Comparison of ENCODE assay signal across 20 cellular contexts in genomic region chr11:5992150-5992549, GRCh38. TPM values are rescaled to one million over a fixed set of nuclear protein-coding genes. Genes with fewer than 3 reads are reported as not detected.
"Had no signal": no experiment of that assay in that cellular context is flagged by ENCODE, and none has a peak within 500 bp of the region (broad histone marks: within the 10 kb centered on the region; RNA-seq: fewer than 3 reads in every experiment).

No MANE protein-coding gene starts in this region.

- H3K9me3 ChIP-seq: gastroesophageal sphincter, heart right ventricle had no signal

- DNase-seq: activated CD4-positive, alpha-beta memory T cell treated with anti-CD3 and anti-CD28 coated beads, Interleukin-2, amount 10 ng/mL, durations not matched to agents 7 days and 5 days; activated CD8-positive, alpha-beta memory T cell treated with anti-CD3 and anti-CD28 coated beads, Interleukin-2, amount 10 ng/mL, durations not matched to agents 7 days and 5 days; activated naive CD4-positive, alpha-beta T cell treated with Interleukin-2 at 50 U/mL for 16 hours; activated naive CD8-positive, alpha-beta T cell treated with anti-CD3 and anti-CD28 coated beads, Interleukin-2, amount 10 ng/mL, durations not matched to agents 7 days and 5 days; aorta; central memory CD4-positive, alpha-beta T cell; dorsolateral prefrontal cortex; heart right ventricle; retina; stimulated activated naive B cell treated with anti-CD40 and anti-IgM and Interleukin-4, amounts not matched to agents 10 μg/mL and 1 μg/mL and 100 μg/mL, for 72 hours had no signal

- ATAC-seq: activated CD8-positive, alpha-beta memory T cell treated with anti-CD3 and anti-CD28 coated beads, Interleukin-2, amount 10 ng/mL, durations not matched to agents 7 days and 5 days; gastroesophageal sphincter; natural killer cell treated with Interleukin-12 subunit alpha and Interleukin-12 subunit beta and Interleukin-15 and Interleukin-18, amount 100 ng/mL, for 72 hours; stimulated activated naive B cell treated with anti-CD40 and anti-IgM and Interleukin-4, amounts not matched to agents 10 μg/mL and 1 μg/mL and 100 μg/mL, for 72 hours had no signal

- H3K4me1 ChIP-seq: gastroesophageal sphincter, heart right ventricle had no signal

- H3K36me3 ChIP-seq: brain microvascular endothelial cell, gastroesophageal sphincter, heart right ventricle had no signal

- H3K27me3 ChIP-seq: brain microvascular endothelial cell had no signal

- H3K27ac ChIP-seq: brain microvascular endothelial cell, dorsolateral prefrontal cortex, gastroesophageal sphincter, heart right ventricle had no signal

- H3K4me3 ChIP-seq: dorsolateral prefrontal cortex, gastroesophageal sphincter, heart right ventricle had no signal

RNA-seq across cellular contexts. Expression of gene OR52L1, which starts 5.4 kb away (rescaled TPM):
- total RNA-seq: activated CD4-positive, alpha-beta memory T cell treated with anti-CD3 and anti-CD28 coated beads, Interleukin-2, amount 10 ng/mL, durations not matched to agents 7 days and 5 days; activated CD8-positive, alpha-beta memory T cell treated with anti-CD3 and anti-CD28 coated beads, Interleukin-2, amount 10 ng/mL, durations not matched to agents 7 days and 5 days; activated naive CD8-positive, alpha-beta T cell treated with anti-CD3 and anti-CD28 coated beads, Interleukin-2, amount 10 ng/mL, durations not matched to agents 7 days and 5 days; activated T-helper 2 cell treated with anti-CD3 and anti-CD28 coated beads, Interferon-gamma antibody, Interleukin-2, Interleukin-4, amounts not matched to agents 10 μg/mL and 5 μg/mL and 100 μg/mL, durations not matched to agents 14 hours and 24 hours and 36 hours; aorta; epithelial cell of proximal tubule; gastroesophageal sphincter; heart right ventricle; natural killer cell treated with Interleukin-12 subunit alpha and Interleukin-12 subunit beta and Interleukin-15 and Interleukin-18, amount 100 ng/mL, for 72 hours; posterior vena cava; T-helper 2 cell treated with Interferon-gamma antibody and Interleukin-4, amounts not matched to agents 100 ng/mL and 5 ng/mL, for 36 hours; urinary bladder had no signal
- polyA plus RNA-seq: aorta, heart right ventricle, thymus, urinary bladder had no signal

RNA-seq across cellular contexts. Expression of gene OR56A4, which starts 14.6 kb away (rescaled TPM):
- total RNA-seq: activated CD8-positive, alpha-beta memory T cell treated with anti-CD3 and anti-CD28 coated beads, Interleukin-2, amount 10 ng/mL, durations not matched to agents 7 days and 5 days; activated naive CD8-positive, alpha-beta T cell treated with anti-CD3 and anti-CD28 coated beads, Interleukin-2, amount 10 ng/mL, durations not matched to agents 7 days and 5 days; activated T-helper 2 cell treated with anti-CD3 and anti-CD28 coated beads, Interferon-gamma antibody, Interleukin-2, Interleukin-4, amounts not matched to agents 10 μg/mL and 5 μg/mL and 100 μg/mL, durations not matched to agents 14 hours and 24 hours and 36 hours; aorta; epithelial cell of proximal tubule; gastroesophageal sphincter; posterior vena cava; T-helper 2 cell treated with Interferon-gamma antibody and Interleukin-4, amounts not matched to agents 100 ng/mL and 5 ng/mL, for 36 hours; urinary bladder had no signal
- polyA plus RNA-seq: aorta, heart right ventricle, thymus, urinary bladder had no signal

RNA-seq across cellular contexts. Expression of gene OR56A5, which starts 23.9 kb away (rescaled TPM):
- total RNA-seq: activated CD4-positive, alpha-beta memory T cell treated with anti-CD3 and anti-CD28 coated beads, Interleukin-2, amount 10 ng/mL, durations not matched to agents 7 days and 5 days; activated CD8-positive, alpha-beta memory T cell treated with anti-CD3 and anti-CD28 coated beads, Interleukin-2, amount 10 ng/mL, durations not matched to agents 7 days and 5 days; activated naive CD8-positive, alpha-beta T cell treated with anti-CD3 and anti-CD28 coated beads, Interleukin-2, amount 10 ng/mL, durations not matched to agents 7 days and 5 days; activated T-helper 2 cell treated with anti-CD3 and anti-CD28 coated beads, Interferon-gamma antibody, Interleukin-2, Interleukin-4, amounts not matched to agents 10 μg/mL and 5 μg/mL and 100 μg/mL, durations not matched to agents 14 hours and 24 hours and 36 hours; aorta; epithelial cell of proximal tubule; gastroesophageal sphincter; heart right ventricle; natural killer cell treated with Interleukin-12 subunit alpha and Interleukin-12 subunit beta and Interleukin-15 and Interleukin-18, amount 100 ng/mL, for 72 hours; posterior vena cava; T-helper 2 cell treated with Interferon-gamma antibody and Interleukin-4, amounts not matched to agents 100 ng/mL and 5 ng/mL, for 36 hours; urinary bladder had no signal
- polyA plus RNA-seq: aorta, heart right ventricle, thymus, urinary bladder had no signal

RNA-seq across cellular contexts. Expression of gene OR56A1, which starts 38.4 kb away (rescaled TPM):
- total RNA-seq: activated CD4-positive, alpha-beta memory T cell treated with anti-CD3 and anti-CD28 coated beads, Interleukin-2, amount 10 ng/mL, durations not matched to agents 7 days and 5 days; activated CD8-positive, alpha-beta memory T cell treated with anti-CD3 and anti-CD28 coated beads, Interleukin-2, amount 10 ng/mL, durations not matched to agents 7 days and 5 days; activated naive CD8-positive, alpha-beta T cell treated with anti-CD3 and anti-CD28 coated beads, Interleukin-2, amount 10 ng/mL, durations not matched to agents 7 days and 5 days; activated T-helper 2 cell treated with anti-CD3 and anti-CD28 coated beads, Interferon-gamma antibody, Interleukin-2, Interleukin-4, amounts not matched to agents 10 μg/mL and 5 μg/mL and 100 μg/mL, durations not matched to agents 14 hours and 24 hours and 36 hours; epithelial cell of proximal tubule; heart right ventricle; T-helper 2 cell treated with Interferon-gamma antibody and Interleukin-4, amounts not matched to agents 100 ng/mL and 5 ng/mL, for 36 hours had no signal
- polyA plus RNA-seq: aorta, heart right ventricle, urinary bladder had no signal

RNA-seq across cellular contexts. Expression of gene OR56A3, which starts 50.1 kb away (rescaled TPM):
- total RNA-seq: activated CD4-positive, alpha-beta memory T cell treated with anti-CD3 and anti-CD28 coated beads, Interleukin-2, amount 10 ng/mL, durations not matched to agents 7 days and 5 days; activated CD8-positive, alpha-beta memory T cell treated with anti-CD3 and anti-CD28 coated beads, Interleukin-2, amount 10 ng/mL, durations not matched to agents 7 days and 5 days; activated naive CD8-positive, alpha-beta T cell treated with anti-CD3 and anti-CD28 coated beads, Interleukin-2, amount 10 ng/mL, durations not matched to agents 7 days and 5 days; activated T-helper 2 cell treated with anti-CD3 and anti-CD28 coated beads, Interferon-gamma antibody, Interleukin-2, Interleukin-4, amounts not matched to agents 10 μg/mL and 5 μg/mL and 100 μg/mL, durations not matched to agents 14 hours and 24 hours and 36 hours; aorta; epithelial cell of proximal tubule; gastroesophageal sphincter; heart right ventricle; lower leg skin; natural killer cell treated with Interleukin-12 subunit alpha and Interleukin-12 subunit beta and Interleukin-15 and Interleukin-18, amount 100 ng/mL, for 72 hours; posterior vena cava; T-helper 2 cell treated with Interferon-gamma antibody and Interleukin-4, amounts not matched to agents 100 ng/mL and 5 ng/mL, for 36 hours; urinary bladder had no signal
- polyA plus RNA-seq: aorta, heart right ventricle, thymus, urinary bladder had no signal
